10 cellular contexts compared by ENCODE assay signal in the genomic region with DNA sequence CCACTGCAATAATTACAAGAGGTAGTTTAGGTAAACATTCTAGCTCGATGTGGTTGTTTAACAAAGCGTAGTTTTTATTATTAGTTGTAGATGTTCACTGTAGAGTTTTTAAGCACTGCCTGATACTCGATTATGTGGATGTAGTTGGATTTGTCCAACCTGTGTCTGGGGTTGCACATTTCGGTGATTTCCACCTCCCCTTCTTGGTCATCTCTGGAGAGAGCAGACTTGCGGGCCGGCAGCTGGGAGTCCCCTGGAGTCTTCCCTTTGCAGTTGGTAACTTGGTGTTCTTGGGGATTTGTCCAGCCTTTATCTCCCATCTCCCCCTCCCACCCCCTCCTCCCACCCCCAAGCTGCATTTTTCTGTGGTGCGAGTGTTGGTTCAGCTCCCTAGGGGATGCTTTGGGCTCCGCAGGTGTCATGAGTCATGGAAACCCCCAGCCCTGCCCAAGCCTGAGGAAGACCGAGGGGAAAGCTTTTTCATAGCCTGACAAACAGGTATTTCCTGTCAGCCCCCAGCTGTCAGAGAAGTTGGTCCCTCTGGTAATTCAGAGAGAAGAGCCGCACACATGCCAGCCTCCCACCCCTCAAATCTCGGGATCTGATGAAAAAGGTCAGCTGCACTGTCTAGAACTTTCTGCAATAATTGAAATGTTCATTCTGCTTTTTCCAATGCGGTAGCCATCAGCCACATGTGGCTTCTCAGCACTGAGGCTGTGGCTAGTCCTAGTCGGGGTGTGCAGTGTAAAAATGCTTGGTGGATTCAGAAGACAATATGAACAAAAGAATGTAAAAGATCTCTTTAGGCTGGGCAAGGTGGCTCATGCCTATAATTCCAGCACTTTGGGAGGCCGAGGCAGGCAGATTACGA. TPM values are rescaled to one million over a fixed set of nuclear protein-coding genes. Genes with fewer than 3 reads are reported as not detected.
DNase-seq lines count a peak whose midpoint lies in the region; ATAC-seq, FAIRE-seq and TF ChIP-seq lines count a peak whose summit lies in the region.
"Had no signal": no experiment of that assay in that cellular context is flagged by ENCODE, and none has a peak within 500 bp of the region (broad histone marks: within the 10 kb centered on the region; RNA-seq: fewer than 3 reads in every experiment).

No MANE protein-coding gene starts in this region.

- H3K27ac ChIP-seq in GM12878 (ENCODE audit: control insufficient read depth, insufficient read depth), result peak overlapping the region; percentile 79
- no peak overlapping the region for H3K27ac ChIP-seq in vagina
- H3K27ac ChIP-seq: KMS-11 had no signal

- BruUV-seq in GM12878 (replicated peaks; lab: Mats Ljungman, UMichigan), result TSS peak; percentile 53

- in situ Hi-C loops in GM12878 (cut with MboI), result loop anchor here (5.0 kb wide), 1 partner anchor 36 kb away; no protein-coding TSS in a partner anchor

- H3K4me2 ChIP-seq in GM12878 (ENCODE audit: control insufficient read depth, insufficient read depth), result peak overlapping the region; percentile 66
- H3K4me2 ChIP-seq: KMS-11 had no signal

- intact Hi-C loops in GM12878 (cut with micrococcal nuclease; ENCODE audit: unreplicated experiment) (loop anchor here (1.0 to 5.0 kb wide), 4 partner anchors 10 to 49 kb away; a partner anchor contains a TSS), vagina (cut with DNase I) (no loop called here)

- H3K4me1 Mint-ChIP-seq in HFFc6 (ENCODE audit: low read depth), result peaks cover 19% of the 10 kb centered on the region

- FAIRE-seq in GM12878 (lab: Jason Lieb, UNC), result no peak

- TF ChIP-seq POLR2A in GM12878 (IDR thresholded peaks at IDR 0.05; ENCODE audit: low read depth, low read length) (0 out of 2 replicates have a peak, but pooled peaks have one; percentile 24), vagina (IDR thresholded peaks at IDR 0.05) (no peak)

- CTCF ChIA-PET in GM12878 (lab: Yijun Ruan, JAX), result interaction anchor here (0.7 to 3.5 kb wide), 8 partner anchors 11 to 51 kb away, joined by 4 to 25 read pairs (median 6); a partner anchor contains a TSS

- no peak overlapping the region for H3K4me3 Mint-ChIP-seq in HFFc6

- POLR2A ChIA-PET in GM12878 (lab: Charles Lee), result interaction anchor here (0.9 to 3.6 kb wide), 7 partner anchors 11 to 47 kb away, joined by 3 to 31 read pairs (median 7); no protein-coding TSS in a partner anchor

- H3K36me3 ChIP-seq in GM12878 (ENCODE audit: control insufficient read depth in 2 of 2, insufficient read depth in 2 of 2, low read length in 1 of 2) (peaks cover under 1 to 4% of the 10 kb centered on the region in 2 experiments; a peak in 2 of 4 replicates), vagina (no peaks in the 10 kb centered on the region)

- TF ChIP-seq EP300 in GM12878 (IDR thresholded peaks at IDR 0.05; ENCODE audit: borderline replicate concordance in 1 of 2, control insufficient read depth in 1 of 2, low read depth in 2 of 2, low read length in 2 of 2), result peak; percentile 67 to 69; a peak in 3 of 4 replicates

- peaks cover 5% of the 10 kb centered on the region for H3K36me3 Mint-ChIP-seq in HFFc6 (ENCODE audit: low read depth)

- TF ChIP-seq CTCF in GM12878 (IDR thresholded peaks at IDR 0.05 in 2 of 3, conservative IDR thresholded peaks at IDR 0.05 in 1 of 3; ENCODE audit: control insufficient read depth in 2 of 3, extremely low read depth in 1 of 3, insufficient read depth in 1 of 3, low read depth in 3 of 3, low read length in 3 of 3), result no peak
- TF ChIP-seq CTCF in vagina (IDR thresholded peaks at IDR 0.05), result no peak
- TF ChIP-seq CTCF in HFFc6 (IDR thresholded peaks at IDR 0.05), result no peak

- WGBS in GM12878 (ENCODE audit: insufficient coverage, insufficient replicate concordance, low lambda C conversion rate, missing lambda C conversion rate), result 11% methylated on average over 14 of the region's 15 CpGs

- H3K79me2 ChIP-seq in GM12878 (ENCODE audit: control insufficient read depth, insufficient read depth, low read length), result peaks cover 42% of the 10 kb centered on the region

- H4K20me1 ChIP-seq in GM12878 (ENCODE audit: control insufficient read depth, insufficient read depth), result no peaks in the 10 kb centered on the region

- TF ChIP-seq RAD21 in GM12878 (IDR thresholded peaks at IDR 0.05; ENCODE audit: insufficient read depth, low read depth, low read length), result 0 out of 2 replicates have a peak, but pooled peaks have one; percentile 13

- DNase-seq in A172 (ENCODE audit: low spot score) (peak; percentile 45), GM19240 (ENCODE audit: insufficient read length, low spot score) (peak; percentile 61), GM12878 (ENCODE audit: low read depth, low spot score) (peak; percentile 70), vagina (ENCODE audit: extremely low spot score in 2 of 2) (no peak), OCI-M2 (lab: John Stamatoyannopoulos, UW; ENCODE audit: unreplicated experiment) (no peak), NCI-H187 treated with DMSO at 0.1 percent for 48 hours (lab: John Stamatoyannopoulos, UW) (no peak), HFFc6 (no peak)
- DNase-seq: C1 segment of cervical spinal cord had no signal

- H3K4me3 ChIP-seq in GM12878 (peak overlapping the region; percentile 61; the same call in 1 of the 2 replicates), vagina (no peak overlapping the region)

- peaks cover 10% of the 10 kb centered on the region for H3K9me3 Mint-ChIP-seq in HFFc6

- no peak overlapping the region for H3K27ac Mint-ChIP-seq in HFFc6

- no peaks in the 10 kb centered on the region; the same call in 1 of the 2 replicates for H3K27me3 Mint-ChIP-seq in HFFc6 (ENCODE audit: insufficient read depth)

- H3K9ac ChIP-seq in GM12878 (ENCODE audit: control insufficient read depth, insufficient read depth, low read length), result peak overlapping the region; percentile 39
- H3K9ac ChIP-seq: KMS-11 had no signal

- peak overlapping the region; percentile 10 for H2AFZ ChIP-seq in GM12878 (ENCODE audit: control insufficient read depth, low read depth, low read length)

- SMC1A ChIA-PET in GM12878 (lab: Charles Lee; ENCODE audit: uncharacterized antibody, unreplicated experiment), result interaction anchor here (0.7 to 5.1 kb wide), 15 partner anchors 11 to 67 kb away, joined by 3 to 52 read pairs (median 8); a partner anchor contains a TSS

- RAD21 ChIA-PET in GM12878 (lab: Charles Lee; ENCODE audit: unreplicated experiment), result interaction anchor here (0.6 to 5.4 kb wide), 19 partner anchors 9 to 93 kb away, joined by 3 to 47 read pairs (median 7); no protein-coding TSS in a partner anchor

- ATAC-seq in HG03175 (IDR thresholded peaks at IDR 0.05; ENCODE audit: unreplicated experiment) (peak; percentile 64), GM12878 (peak; percentile 82)

- H3K4me1 ChIP-seq in GM12878 (ENCODE audit: control insufficient read depth, insufficient read depth, low read length) (peaks cover 30% of the 10 kb centered on the region), vagina (peaks cover 34% of the 10 kb centered on the region)

- peaks cover 3% of the 10 kb centered on the region; the same call in 2 of the 3 replicates for H3K9me3 ChIP-seq in GM12878 (replicated peaks; ENCODE audit: control insufficient read depth, insufficient read depth, low read length)
- no peaks in the 10 kb centered on the region for H3K9me3 ChIP-seq in vagina

- no peaks in the 10 kb centered on the region for H3K27me3 ChIP-seq in GM12878 (replicated peaks in 1 of 2; ENCODE audit: control insufficient read depth in 2 of 2, insufficient read depth in 2 of 2, low read length in 1 of 2)
- no peaks in the 10 kb centered on the region for H3K27me3 ChIP-seq in vagina

TF ChIP-seq in GM12878, 131 proteins besides CTCF, POLR2A, EP300 and RAD21 (continues in another document):
- TF ChIP-seq SRF (IDR thresholded peaks at IDR 0.05; ENCODE audit: low read depth in 2 of 2, low read length in 2 of 2), result no peak

RNA-seq across cellular contexts. Expression of a gene that starts 50.3 kb away (rescaled TPM):
- total RNA-seq in A172 (2014; rRNA removed; shearing (Covaris generic)), result 1.7 and 2.9 TPM in 2 replicates
- 502 and 598 TPM in 2 replicates for total RNA-seq in GM12878 (2013; cell fraction: nucleolus; rRNA removed)
- total RNA-seq in GM12878 (2014; rRNA removed) (21.4 and 26.1 TPM in 2 replicates), GM12878 (2014; rRNA removed; fragmentation: Illumina TruSeq; extraction: Trizol) (19.7 and 20.1 TPM in 2 replicates), GM12878 (2021) (60.7 and 64.9 TPM in 2 replicates), vagina (40.3 TPM)
- polyA plus RNA-seq in GM12878 (2011; ENCODE audit: low read depth), result 9.6 TPM
- polyA plus RNA-seq in GM12878 (2011; rRNA removed) (48.2 and 66.6 TPM in 2 replicates), GM12878 (2014; fragmentation: Illumina TruSeq; extraction: Trizol) (29.2 and 44.1 TPM in 2 replicates), GM12878 (2014; fragmentation: Nextera tagmentation; extraction: Ambion mirVana) (1 to 10 TPM in 1 of 2 experiments, under 1 TPM in 1; 0.97 to 1.7 TPM), GM12878 (2014; rRNA removed) (44.7 and 47.2 TPM in 2 replicates), GM12878 (2016; fragmentation: Nextera tagmentation; extraction: Ambion mirVana) (10 to 100 TPM; 17.5 to 18.3 TPM)
- 61.2 and 63.3 TPM in 2 replicates for polyA plus RNA-seq in GM12878 (2011; cell fraction: cytosol; rRNA removed)
- polyA plus RNA-seq in GM12878 (2011; cell fraction: nucleus; rRNA removed), result 337 and 354 TPM in 2 replicates
- 14.1 and 24.0 TPM in 2 replicates for polyA plus RNA-seq in GM12878 (2012)
- 99.3 and 144 TPM in 2 replicates for polyA minus RNA-seq in GM12878 (2011; rRNA and poly(A)+ RNA removed)
- 35.6 and 42.5 TPM in 2 replicates for polyA minus RNA-seq in GM12878 (2011; cell fraction: cytosol; rRNA and poly(A)+ RNA removed)
- polyA minus RNA-seq in GM12878 (2011; cell fraction: nucleus; rRNA and poly(A)+ RNA removed), result 107 and 177 TPM in 2 replicates
- 1 to 10 TPM; 1.9 to 4.9 (median 3.6) TPM for total RNA-seq in HFFc6 (2021; fragmentation: NEBNext Ultra II Directional; extraction: Animal tissue kit (Norgen Biotek cat#: 25700))

Comparison
In these comparisons a context has a peak if more than half of its experiments do, and no peak if none do; other contexts are left out.
1. DNase-seq: peak in A172 (single experiment), GM19240 (single experiment) and GM12878 (single experiment); none in vagina (0 of 2), OCI-M2 (single experiment), NCI-H187 treated with DMSO at 0.1 percent for 48 hours (single experiment) and HFFc6 (single experiment).